In the genomic region with DNA sequence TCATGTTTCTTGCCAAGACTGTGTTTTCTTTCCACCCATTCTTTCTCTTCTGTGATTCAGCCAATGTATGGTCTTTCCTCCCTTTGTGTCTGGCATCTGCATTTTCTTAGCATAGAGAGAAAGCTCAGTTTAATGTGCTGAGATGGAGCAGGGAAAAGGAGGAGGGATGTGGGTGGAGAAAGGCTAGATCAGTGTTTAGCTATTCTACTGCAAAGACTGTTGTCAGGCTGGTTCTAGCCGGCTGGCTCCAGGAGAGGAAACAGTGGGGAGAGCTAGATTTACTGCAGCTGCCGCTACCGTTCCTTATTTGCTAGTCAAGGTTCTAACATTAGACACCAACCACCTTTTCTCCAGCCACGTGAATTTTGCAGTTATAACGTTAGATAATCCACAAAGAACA, we compare ENCODE assay signal across 8 cellular contexts. TPM values are rescaled to one million over a fixed set of nuclear protein-coding genes. Genes with fewer than 3 reads are reported as not detected.
DNase-seq lines count a peak whose midpoint lies in the region; ATAC-seq and TF ChIP-seq lines count a peak whose summit lies in the region.

No MANE protein-coding gene starts in this region.

- H3K27me3 Mint-ChIP-seq in immature natural killer cell (ENCODE audit: low read depth in 3 of 3): peaks cover 0 to 14% (median 9%) of the 10 kb centered on the region in 3 donors

- H3K9me3 Mint-ChIP-seq in immature natural killer cell: no peaks in the 10 kb centered on the region

- POLR2A ChIA-PET in GM10248 (lab: Yijun Ruan, JAX): no interaction called here

- TF ChIP-seq CTCF in coronary artery (IDR thresholded peaks at IDR 0.05): no peak
- no peak for TF ChIP-seq CTCF in GM10248 (IDR thresholded peaks at IDR 0.05; ENCODE audit: control extremely low read depth, extremely low read depth, low read depth, missing control alignments)

- ATAC-seq in HG03460 (IDR thresholded peaks at IDR 0.05; ENCODE audit: unreplicated experiment): no peak

- no peak overlapping the region for H3K4me3 Mint-ChIP-seq in immature natural killer cell

- DNase-seq in DMS153 (lab: John Stamatoyannopoulos, UW) (peak; percentile 65), NCI-H2029 treated with DMSO at 0.1 percent for 48 hours (lab: John Stamatoyannopoulos, UW) (peak; percentile 93), coronary artery (ENCODE audit: low spot score) (no peak), middle frontal gyrus (ENCODE audit: extremely low spot score, low spot score) (peak; percentile 27), immature natural killer cell (no peak), GM10248 (ENCODE audit: extremely low spot score) (no peak), HPDE6-E6E7 (ENCODE audit: extremely low spot score) (no peak)

- no peak overlapping the region for H3K27ac Mint-ChIP-seq in immature natural killer cell

- H3K27ac ChIP-seq in coronary artery: peak overlapping the region; percentile 50 to 74

- peak overlapping the region; percentile 2 for H3K4me3 ChIP-seq in coronary artery

- CTCF ChIA-PET in GM10248 (lab: Yijun Ruan, JAX): interaction anchor here (1.1 to 1.7 kb wide), 3 partner anchors 11 to 357 kb away, joined by 3 to 5 read pairs (median 5); no protein-coding TSS in a partner anchor

- H3K36me3 Mint-ChIP-seq in immature natural killer cell: no peaks in the 10 kb centered on the region

- H3K4me1 Mint-ChIP-seq in immature natural killer cell: peaks cover 6 to 10% of the 10 kb centered on the region in 2 donors

RNA-seq across cellular contexts. Expression of a gene that starts 5.2 kb away (rescaled TPM):
- 1 to 10 TPM in 2 of 3 donors, under 1 TPM in 1; 0.13 to 4.1 (median 1.6) TPM for polyA plus RNA-seq in immature natural killer cell

RNA-seq across cellular contexts. Expression of a gene that starts 29.9 kb away (rescaled TPM):
- not detected for polyA plus RNA-seq in immature natural killer cell

Comparison
In these comparisons a context has a peak if more than half of its experiments do, and no peak if none do; other contexts are left out.
1. DNase-seq: peak in DMS153 (single experiment), NCI-H2029 treated with DMSO at 0.1 percent for 48 hours (single experiment) and middle frontal gyrus (single experiment); none in coronary artery (single experiment), immature natural killer cell (0 of 3), GM10248 (single experiment) and HPDE6-E6E7 (single experiment).